In genomic region chr9:4861145-4861544, GRCh38 we compare ENCODE assay signal across 21 cellular contexts.
"Had no signal": no experiment of that assay in that cellular context is flagged by ENCODE, and none has a peak within 500 bp of the region (broad histone marks: within the 10 kb centered on the region; RNA-seq: fewer than 3 reads in every experiment).

No MANE protein-coding gene starts in this region.

- H3K9me3 ChIP-seq: gastrocnemius medialis, ovary, psoas muscle, spleen, thyroid gland, uterus had no signal

- ATAC-seq: gastrocnemius medialis; natural killer cell; psoas muscle; right cardiac atrium; stimulated activated memory B cell treated with anti-CD40 and anti-IgM and Interleukin-4, amounts not matched to agents 10 μg/mL and 1 μg/mL and 100 μg/mL, for 72 hours had no signal

- H3K4me3 ChIP-seq: coronary artery, gastrocnemius medialis, lung, ovary, psoas muscle, skin epidermis, spleen, thyroid gland, uterus had no signal

- H3K27me3 ChIP-seq: gastrocnemius medialis, ovary, spleen, thyroid gland, uterus had no signal

- DNase-seq: dermis blood vessel endothelial cell; effector memory CD4-positive, alpha-beta T cell; foreskin fibroblast; gastrocnemius medialis; head of caudate nucleus; kidney; natural killer cell; occipital lobe; ovary; posterior cingulate gyrus; psoas muscle; right cardiac atrium; spleen; stimulated activated CD4-positive, alpha-beta T cell treated with anti-CD3 and anti-CD28 coated beads, Interleukin-4, amount 100 ng/mL, for 4 hours; thyroid gland; uterus had no signal

- H3K4me1 ChIP-seq: spleen, uterus had no signal

- H3K36me3 ChIP-seq: ovary, uterus had no signal

- FAIRE-seq: endothelial cell of umbilical vein, kidney had no signal

- H3K27ac ChIP-seq: gastrocnemius medialis, ovary, psoas muscle, spleen, thyroid gland, uterus had no signal
